ENCODE assay signal across 16 cellular contexts in the genomic region with DNA sequence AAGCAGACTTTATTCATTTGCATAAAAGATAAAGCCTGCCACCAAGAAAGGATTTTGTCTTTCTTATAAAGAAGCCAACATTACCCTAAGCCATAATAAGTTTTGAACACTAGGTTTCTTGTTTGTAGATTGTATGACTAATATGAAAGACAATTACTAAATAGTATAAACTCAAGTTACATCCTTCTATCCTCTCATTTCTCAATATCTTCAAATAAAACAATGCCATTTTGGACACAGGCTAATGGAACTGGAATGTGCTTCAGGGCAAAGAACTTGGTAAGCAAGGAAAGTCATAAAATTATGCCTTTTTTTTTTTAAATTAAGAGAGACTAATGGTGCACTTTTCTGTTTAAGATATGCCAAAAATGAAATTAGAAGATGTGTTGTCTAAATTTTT.
DNase-seq lines count a peak whose midpoint lies in the region; ATAC-seq and TF ChIP-seq lines count a peak whose summit lies in the region.
"Had no signal": no experiment of that assay in that cellular context is flagged by ENCODE, and none has a peak within 500 bp of the region (broad histone marks: within the 10 kb centered on the region; RNA-seq: fewer than 3 reads in every experiment).

No MANE protein-coding gene starts in this region.

- intact Hi-C loops in PC-9 (cut with micrococcal nuclease; ENCODE audit: unreplicated experiment) = loop anchor here (5.0 kb wide), 3 partner anchors 65 to 120 kb away; no protein-coding TSS in a partner anchor

- no peaks in the 10 kb centered on the region for H3K9me2 ChIP-seq in PC-9 (ENCODE audit: insufficient read depth)
- no peaks in the 10 kb centered on the region for H3K9me2 ChIP-seq in MM.1S (replicated peaks; ENCODE audit: insufficient read depth, low read length)

- no peaks in the 10 kb centered on the region for H3K36me3 ChIP-seq in PC-9 (ENCODE audit: low read depth)
- H3K36me3 ChIP-seq in MM.1S (replicated peaks; ENCODE audit: insufficient read depth, low read length) = no peaks in the 10 kb centered on the region
- H3K36me3 ChIP-seq: thoracic aorta had no signal

- no peak overlapping the region for H3K4me3 ChIP-seq in PC-9
- no peak overlapping the region for H3K4me3 ChIP-seq in skeletal muscle cell (ENCODE audit: low read depth, low read length)
- H3K4me3 ChIP-seq in MM.1S (ENCODE audit: low read length) = no peak overlapping the region
- H3K4me3 ChIP-seq: thoracic aorta had no signal

- H3K4me1 ChIP-seq in PC-9 (replicated peaks; ENCODE audit: insufficient read depth) (peaks cover 45% of the 10 kb centered on the region), MM.1S (ENCODE audit: low read length) (no peaks in the 10 kb centered on the region)

- no peak overlapping the region for H2AFZ ChIP-seq in PC-9
- H2AFZ ChIP-seq in MM.1S (ENCODE audit: low read length) = no peak overlapping the region

- DNase-seq in GM03348 (ENCODE audit: low spot score) (peak; percentile 66), PC-9 (peak; percentile 25 to 98), skeletal muscle cell (ENCODE audit: low read depth) (peak; percentile 49), SW480 (ENCODE audit: low spot score) (no peak), MM.1S (no peak)
- DNase-seq in activated effector memory CD4-positive, alpha-beta T cell treated with Interleukin-2 at 50 U/mL for 16 hours = no peak
- DNase-seq: activated gamma-delta T cell treated with Interleukin-2 at 50 U/mL for 16 hours; CD4-positive, alpha-beta T cell; kidney glomerular epithelial cell; NCI-H1092; NCI-H2171 treated with DMSO at 0.1 percent for 48 hours; SW 1271 had no signal

- H3K9me3 ChIP-seq in PC-9 (ENCODE audit: insufficient read depth, low read depth) = peaks cover 10% of the 10 kb centered on the region
- no peaks in the 10 kb centered on the region for H3K9me3 ChIP-seq in MM.1S (replicated peaks; ENCODE audit: insufficient read depth, low read length)
- H3K9me3 ChIP-seq: thoracic aorta had no signal

- ATAC-seq in esophagus mucosa = peak; percentile 78
- no peak for ATAC-seq in GM21786 (IDR thresholded peaks at IDR 0.05; ENCODE audit: unreplicated experiment)
- ATAC-seq: WTC11 had no signal

- POLR2A ChIA-PET in PC-9 (lab: Charles Lee; ENCODE audit: unreplicated experiment) = interaction anchor here (0.5 to 1.1 kb wide), 3 partner anchors 73 to 138 kb away, joined by 3 to 8 read pairs (median 4); a partner anchor contains a TSS

- H3K79me2 ChIP-seq in PC-9 (ENCODE audit: low read depth) = no peaks in the 10 kb centered on the region
- no peaks in the 10 kb centered on the region for H3K79me2 ChIP-seq in MM.1S (ENCODE audit: low read length)

- H3K9ac ChIP-seq in MM.1S (ENCODE audit: low read length) = no peak overlapping the region

- H3K27ac ChIP-seq in PC-9 (peak overlapping the region; percentile 77), MM.1S (ENCODE audit: low read length) (no peak overlapping the region)
- H3K27ac ChIP-seq: thoracic aorta had no signal

- H3F3A ChIP-seq in PC-9 (ENCODE audit: insufficient read depth, low read depth) (peaks cover 29% of the 10 kb centered on the region), MM.1S (ENCODE audit: insufficient read depth, low read length) (no peaks in the 10 kb centered on the region)

- no peak for TF ChIP-seq CTCF in PC-9 (conservative IDR thresholded peaks at IDR 0.05)
- no peak for TF ChIP-seq CTCF in MM.1S (IDR thresholded peaks at IDR 0.05; ENCODE audit: low read length)

- H3K4me2 ChIP-seq in PC-9 = peak overlapping the region; percentile 43
- H3K4me2 ChIP-seq in MM.1S (ENCODE audit: low read depth, low read length) = no peak overlapping the region

- no peaks in the 10 kb centered on the region for H4K20me1 ChIP-seq in PC-9 (ENCODE audit: insufficient read depth)
- H4K20me1 ChIP-seq in MM.1S (ENCODE audit: insufficient read depth, low read length) = no peaks in the 10 kb centered on the region

- no peaks in the 10 kb centered on the region for H3K27me3 ChIP-seq in PC-9 (ENCODE audit: insufficient read depth, low read depth)
- H3K27me3 ChIP-seq in MM.1S (replicated peaks; ENCODE audit: insufficient read depth, low read length) = no peaks in the 10 kb centered on the region

- CTCF ChIA-PET in PC-9 (lab: Charles Lee) = interaction anchor here (0.6 to 1.0 kb wide), 2 partner anchors 37 to 143 kb away, joined by 3 to 5 read pairs; no protein-coding TSS in a partner anchor

- BruUV-seq in PC-9 (replicated peaks; lab: Mats Ljungman, UMichigan) = no TSS peak

Comparison
In these comparisons a context has a peak if more than half of its experiments do, and no peak if none do; other contexts are left out.
1. DNase-seq: peak in GM03348 (single experiment), PC-9 (2 of 2) and skeletal muscle cell (single experiment); none in activated effector memory CD4-positive, alpha-beta T cell treated with Interleukin-2 at 50 U/mL for 16 hours (single experiment), SW480 (single experiment) and MM.1S (single experiment).